ENCODE assay signal across 23 cellular contexts in the genomic region with DNA sequence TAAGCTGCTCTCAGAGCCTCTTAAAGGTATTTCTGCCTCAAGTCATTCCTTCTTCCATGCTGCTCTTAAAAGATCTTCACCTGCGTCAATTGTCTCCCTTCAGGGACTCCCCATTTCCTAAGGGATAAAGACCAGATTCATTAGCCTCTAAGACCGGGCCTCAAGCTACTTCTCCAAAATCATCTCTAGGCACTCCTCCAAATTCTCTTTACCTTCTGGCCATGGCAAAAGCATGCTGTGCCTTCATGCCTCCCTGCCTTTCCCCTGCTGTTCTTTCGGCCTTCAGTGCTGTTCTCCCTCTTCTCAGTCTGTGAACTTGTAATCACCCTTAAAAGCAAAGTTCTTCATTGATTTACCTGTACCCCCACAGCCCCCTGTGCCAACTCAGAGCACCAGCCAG. TPM values are rescaled to one million over a fixed set of nuclear protein-coding genes. Genes with fewer than 3 reads are reported as not detected.
A peak's percentile ranks its signal among the peaks of the same experiment; 100 is the strongest.
DNase-seq lines count a peak whose midpoint lies in the region; FAIRE-seq and TF ChIP-seq lines count a peak whose summit lies in the region.
"Had no signal": no experiment of that assay in that cellular context is flagged by ENCODE, and none has a peak within 500 bp of the region (broad histone marks: within the 10 kb centered on the region; RNA-seq: fewer than 3 reads in every experiment).

No MANE protein-coding gene starts in this region.

- H3K4me1 ChIP-seq in right atrium auricular region (peaks cover 0 to 64% of the 10 kb centered on the region in 2 donors), esophagus muscularis mucosa (peaks cover 52 to 91% (median 85%) of the 10 kb centered on the region in 4 donors), sigmoid colon (peaks cover 0 to 56% (median 53%) of the 10 kb centered on the region in 4 donors), Caco-2 (no peaks in the 10 kb centered on the region; the same call in 1 of the 2 replicates)
- H3K4me1 ChIP-seq in CD4-positive, alpha-beta memory T cell (ENCODE audit: insufficient read depth, low read length): peaks cover 17% of the 10 kb centered on the region

- peaks cover 27 to 31% of the 10 kb centered on the region in 2 donors for H3K27me3 Mint-ChIP-seq in CD4-positive, alpha-beta memory T cell
- peaks cover 33% of the 10 kb centered on the region for H3K27me3 Mint-ChIP-seq in activated T-helper 1 cell treated with anti-CD3 and anti-CD28 coated beads, Interleukin-12 subunit alpha, Interleukin-12 subunit beta, Interleukin-2, Interleukin-4 antibody, amounts not matched to agents 30 ng/mL and 10 ng/mL and 1 ng/mL, durations not matched to agents 14 hours and 24 hours and 36 hours (ENCODE audit: insufficient read depth)
- H3K27me3 Mint-ChIP-seq in Caco-2 (ENCODE audit: insufficient read depth, unreplicated experiment): peaks cover 15% of the 10 kb centered on the region

- 88% methylated on average over 3 of the region's 3 CpGs for WGBS in esophagus muscularis mucosa
- 95 to 96% methylated on average over 3 of the region's 3 CpGs for WGBS in sigmoid colon, 2 donors

- H3K9me3 Mint-ChIP-seq in CD4-positive, alpha-beta memory T cell: peaks cover 0 to 1% (median 0%) of the 10 kb centered on the region in 8 donors
- no peaks in the 10 kb centered on the region for H3K9me3 Mint-ChIP-seq in activated T-helper 1 cell treated with anti-CD3 and anti-CD28 coated beads, Interleukin-12 subunit alpha, Interleukin-12 subunit beta, Interleukin-2, Interleukin-4 antibody, amounts not matched to agents 30 ng/mL and 10 ng/mL and 1 ng/mL, durations not matched to agents 14 hours and 24 hours and 36 hours
- no peaks in the 10 kb centered on the region for H3K9me3 Mint-ChIP-seq in Caco-2 (ENCODE audit: unreplicated experiment)

- no peak for TF ChIP-seq POLR2A in esophagus muscularis mucosa (IDR thresholded peaks at IDR 0.05; ENCODE audit: low read depth)
- TF ChIP-seq POLR2A in sigmoid colon (IDR thresholded peaks at IDR 0.05): no peak

- intact Hi-C loops in cardiac septum (cut with DNase I) (no loop called here), esophagus muscularis mucosa (cut with DNase I) (no loop called here), sigmoid colon (cut with DNase I) (no loop called here), Caco-2 (cut with micrococcal nuclease; ENCODE audit: unreplicated experiment) (loop anchor here (10.0 kb wide), 1 partner anchor 89 kb away; no protein-coding TSS in a partner anchor)
- intact Hi-C loops in CD4-positive, alpha-beta memory T cell (cut with micrococcal nuclease): no loop called here
- intact Hi-C loops in activated T-helper 1 cell treated with anti-CD3 and anti-CD28 coated beads, Interleukin-12 subunit alpha, Interleukin-12 subunit beta, Interleukin-2, Interleukin-4 antibody, amounts not matched to agents 30 ng/mL and 10 ng/mL and 1 ng/mL, durations not matched to agents 14 hours and 24 hours and 36 hours (cut with micrococcal nuclease): loop anchor here (10.0 kb wide), 1 partner anchor 349 kb away; a partner anchor contains a TSS

- H3K4me1 Mint-ChIP-seq in CD4-positive, alpha-beta memory T cell: peaks cover 10 to 18% (median 16%) of the 10 kb centered on the region in 4 donors
- peaks cover 30% of the 10 kb centered on the region for H3K4me1 Mint-ChIP-seq in activated T-helper 1 cell treated with anti-CD3 and anti-CD28 coated beads, Interleukin-12 subunit alpha, Interleukin-12 subunit beta, Interleukin-2, Interleukin-4 antibody, amounts not matched to agents 30 ng/mL and 10 ng/mL and 1 ng/mL, durations not matched to agents 14 hours and 24 hours and 36 hours (ENCODE audit: low read depth)
- H3K4me1 Mint-ChIP-seq in Caco-2 (ENCODE audit: low read depth, unreplicated experiment): no peaks in the 10 kb centered on the region

- no TSS peak for BruUV-seq in Caco-2 (replicated peaks; lab: Mats Ljungman, UMichigan)

- no peak overlapping the region for H3K4me3 ChIP-seq in right atrium auricular region
- H3K4me3 ChIP-seq in esophagus muscularis mucosa: no peak overlapping the region
- H3K4me3 ChIP-seq in sigmoid colon: no peak overlapping the region
- no peak overlapping the region for H3K4me3 ChIP-seq in CD4-positive, alpha-beta memory T cell (ENCODE audit: low read length in 2 of 2)
- no peak overlapping the region for H3K4me3 ChIP-seq in Caco-2 (ENCODE audit: low read depth, low read length)
- H3K4me3 ChIP-seq: MG63, SJSA1 had no signal

- no peak for DNase-seq in right atrium auricular region (ENCODE audit: low spot score)
- DNase-seq in cardiac septum (ENCODE audit: low spot score): no peak
- DNase-seq in esophagus muscularis mucosa (ENCODE audit: extremely low spot score): peak; percentile 75
- no peak for DNase-seq in sigmoid colon
- DNase-seq in D721Med (ENCODE audit: insufficient read length, low spot score): no peak
- DNase-seq in CD4-positive, alpha-beta memory T cell: no peak
- no peak for DNase-seq in activated T-helper 1 cell treated with anti-CD3 and anti-CD28 coated beads, Interleukin-12 subunit alpha, Interleukin-12 subunit beta, Interleukin-2, Interleukin-4 antibody, amounts not matched to agents 30 ng/mL and 10 ng/mL and 1 ng/mL, durations not matched to agents 14 hours and 24 hours and 36 hours (ENCODE audit: low spot score)
- no peak for DNase-seq in Caco-2
- DNase-seq: AML-193, EL, H7, MG63, NCI-H1417, NCI-H1694 treated with DMSO at 0.1 percent for 48 hours, NCI-H2081 treated with DMSO at 0.1 percent for 48 hours, NCI-H2171 treated with DMSO at 0.1 percent for 48 hours, NCI-H524 treated with DMSO at 0.1 percent for 48 hours, NCI-H82, OCI-M1 had no signal

- H3K36me3 Mint-ChIP-seq in CD4-positive, alpha-beta memory T cell: no peaks in the 10 kb centered on the region
- no peaks in the 10 kb centered on the region for H3K36me3 Mint-ChIP-seq in activated T-helper 1 cell treated with anti-CD3 and anti-CD28 coated beads, Interleukin-12 subunit alpha, Interleukin-12 subunit beta, Interleukin-2, Interleukin-4 antibody, amounts not matched to agents 30 ng/mL and 10 ng/mL and 1 ng/mL, durations not matched to agents 14 hours and 24 hours and 36 hours (ENCODE audit: low read depth)
- no peaks in the 10 kb centered on the region for H3K36me3 Mint-ChIP-seq in Caco-2 (ENCODE audit: insufficient read depth, unreplicated experiment)

- no peaks in the 10 kb centered on the region for H3K27me3 ChIP-seq in right atrium auricular region
- no peaks in the 10 kb centered on the region for H3K27me3 ChIP-seq in esophagus muscularis mucosa
- no peaks in the 10 kb centered on the region for H3K27me3 ChIP-seq in sigmoid colon
- peaks cover 18% of the 10 kb centered on the region for H3K27me3 ChIP-seq in CD4-positive, alpha-beta memory T cell (ENCODE audit: insufficient read depth, low read length)
- H3K27me3 ChIP-seq in Caco-2 (replicated peaks; ENCODE audit: control insufficient read depth, insufficient read depth, low read length): peaks cover 5% of the 10 kb centered on the region; the same call in 1 of the 2 replicates

- no peak for FAIRE-seq in D721Med (lab: Jason Lieb, UNC)
- FAIRE-seq: RCC 7860 had no signal

- H3K27ac Mint-ChIP-seq in CD4-positive, alpha-beta memory T cell: no peak overlapping the region
- H3K27ac Mint-ChIP-seq in activated T-helper 1 cell treated with anti-CD3 and anti-CD28 coated beads, Interleukin-12 subunit alpha, Interleukin-12 subunit beta, Interleukin-2, Interleukin-4 antibody, amounts not matched to agents 30 ng/mL and 10 ng/mL and 1 ng/mL, durations not matched to agents 14 hours and 24 hours and 36 hours: no peak overlapping the region
- H3K27ac Mint-ChIP-seq in Caco-2 (ENCODE audit: unreplicated experiment): no peak overlapping the region

- H3K27ac ChIP-seq in right atrium auricular region (peak overlapping the region; percentile 93 to 99), esophagus muscularis mucosa (replicated peaks in 1 of 4) (peak overlapping the region in 3 of 4 donors; percentile 95 to 98 (median 96)), sigmoid colon (peak overlapping the region in 3 of 4 donors; percentile 91 to 92 (median 92))
- H3K27ac ChIP-seq in CD4-positive, alpha-beta memory T cell (ENCODE audit: low read depth, low read length): no peak overlapping the region
- H3K27ac ChIP-seq: C4-2B, SJSA1 had no signal

- no peak overlapping the region for H3K4me3 Mint-ChIP-seq in CD4-positive, alpha-beta memory T cell
- no peak overlapping the region for H3K4me3 Mint-ChIP-seq in activated T-helper 1 cell treated with anti-CD3 and anti-CD28 coated beads, Interleukin-12 subunit alpha, Interleukin-12 subunit beta, Interleukin-2, Interleukin-4 antibody, amounts not matched to agents 30 ng/mL and 10 ng/mL and 1 ng/mL, durations not matched to agents 14 hours and 24 hours and 36 hours
- no peak overlapping the region for H3K4me3 Mint-ChIP-seq in Caco-2 (ENCODE audit: unreplicated experiment)

- H3K36me3 ChIP-seq in right atrium auricular region (no peaks in the 10 kb centered on the region), esophagus muscularis mucosa (no peaks in the 10 kb centered on the region), sigmoid colon (no peaks in the 10 kb centered on the region), Caco-2 (ENCODE audit: control insufficient read depth, insufficient read depth, low read length) (no peaks in the 10 kb centered on the region)
- no peaks in the 10 kb centered on the region for H3K36me3 ChIP-seq in CD4-positive, alpha-beta memory T cell (ENCODE audit: insufficient read depth, low read length)
- H3K36me3 ChIP-seq: MG63, SJSA1 had no signal

- POLR2A ChIA-PET in CD4-positive, alpha-beta memory T cell (lab: Charles Lee; ENCODE audit: partially characterized antibody): no interaction called here
- POLR2A ChIA-PET in Caco-2 (lab: Charles Lee): no interaction called here

- CTCF ChIA-PET in CD4-positive, alpha-beta memory T cell (lab: Charles Lee; ENCODE audit: partially characterized antibody): no interaction called here
- CTCF ChIA-PET in Caco-2 (lab: Charles Lee): no interaction called here

- TF ChIP-seq EP300 in esophagus muscularis mucosa (IDR thresholded peaks at IDR 0.05): no peak
- TF ChIP-seq EP300 in sigmoid colon (IDR thresholded peaks at IDR 0.05): no peak

- no peaks in the 10 kb centered on the region for H3K9me3 ChIP-seq in right atrium auricular region
- H3K9me3 ChIP-seq in esophagus muscularis mucosa: no peaks in the 10 kb centered on the region
- H3K9me3 ChIP-seq in sigmoid colon: no peaks in the 10 kb centered on the region
- H3K9me3 ChIP-seq in CD4-positive, alpha-beta memory T cell (ENCODE audit: control insufficient read depth in 1 of 2, low read length in 2 of 2): no peaks in the 10 kb centered on the region
- H3K9me3 ChIP-seq in Caco-2: no peaks in the 10 kb centered on the region
- H3K9me3 ChIP-seq: MG63, SJSA1 had no signal

- TF ChIP-seq CTCF in right atrium auricular region (IDR thresholded peaks at IDR 0.05) (no peak), esophagus muscularis mucosa (IDR thresholded peaks at IDR 0.05) (no peak), sigmoid colon (IDR thresholded peaks at IDR 0.05) (no peak), D721Med (IDR thresholded peaks at IDR 0.05; ENCODE audit: insufficient read depth, missing control alignments) (no peak), Caco-2 (IDR thresholded peaks at IDR 0.05; ENCODE audit: insufficient read depth in 1 of 2, low read depth in 1 of 2, low read length in 1 of 2, severe bottlenecking in 1 of 2, unreplicated experiment in 1 of 2) (no peak)

RNA-seq across cellular contexts. Expression of a gene that starts 4.4 kb away (rescaled TPM):
- total RNA-seq in right atrium auricular region: 100 to 1,000 TPM; 118 to 122 TPM
- 151 TPM for total RNA-seq in cardiac septum
- total RNA-seq in esophagus muscularis mucosa: 10 to 100 TPM; 68.4 to 97.6 (median 71.6) TPM
- total RNA-seq in sigmoid colon: 10 to 100 TPM; 28.5 to 56.8 (median 38.5) TPM
- 1 to 10 TPM; 1.6 to 5.8 (median 4.2) TPM for polyA plus RNA-seq in sigmoid colon
- 1 to 10 TPM; 2.6 to 2.7 TPM for total RNA-seq in CD4-positive, alpha-beta memory T cell
- 1 to 10 TPM; 2.1 to 3.3 TPM for polyA plus RNA-seq in CD4-positive, alpha-beta memory T cell
- 0.81 and 0.86 TPM in 2 replicates for total RNA-seq in activated T-helper 1 cell treated with anti-CD3 and anti-CD28 coated beads, Interleukin-12 subunit alpha, Interleukin-12 subunit beta, Interleukin-2, Interleukin-4 antibody, amounts not matched to agents 30 ng/mL and 10 ng/mL and 1 ng/mL, durations not matched to agents 14 hours and 24 hours and 36 hours
- 1.00 and 1.1 TPM in 2 replicates for total RNA-seq in Caco-2 (2022)
- total RNA-seq: LHCN-M2, SJSA1 had no signal

Comparison
In these comparisons a context has a peak if more than half of its experiments do, and no peak if none do; other contexts are left out.
1. RNA of a gene that starts 4.4 kb away (total RNA-seq): 151 TPM in cardiac septum (single experiment), 118 to 122 TPM in right atrium auricular region, 68.4 to 97.6 TPM in esophagus muscularis mucosa and 28.5 to 56.8 TPM in sigmoid colon; 2.6 to 2.7 TPM in CD4-positive, alpha-beta memory T cell, 1.00 to 1.1 TPM in Caco-2 and 0.81 to 0.86 TPM in activated T-helper 1 cell treated with anti-CD3 and anti-CD28 coated beads, Interleukin-12 subunit alpha, Interleukin-12 subunit beta, Interleukin-2, Interleukin-4 antibody, amounts not matched to agents 30 ng/mL and 10 ng/mL and 1 ng/mL, durations not matched to agents 14 hours and 24 hours and 36 hours; every median in the first group is over 4 times any median in the second.
2. intact Hi-C loops: an anchor here in activated T-helper 1 cell treated with anti-CD3 and anti-CD28 coated beads, Interleukin-12 subunit alpha, Interleukin-12 subunit beta, Interleukin-2, Interleukin-4 antibody, amounts not matched to agents 30 ng/mL and 10 ng/mL and 1 ng/mL, durations not matched to agents 14 hours and 24 hours and 36 hours (10.0 kb wide) and Caco-2 (10.0 kb wide); none called in cardiac septum, esophagus muscularis mucosa, sigmoid colon and CD4-positive, alpha-beta memory T cell.